Comparison of ENCODE assay signal across 1 cellular context in the genomic region with DNA sequence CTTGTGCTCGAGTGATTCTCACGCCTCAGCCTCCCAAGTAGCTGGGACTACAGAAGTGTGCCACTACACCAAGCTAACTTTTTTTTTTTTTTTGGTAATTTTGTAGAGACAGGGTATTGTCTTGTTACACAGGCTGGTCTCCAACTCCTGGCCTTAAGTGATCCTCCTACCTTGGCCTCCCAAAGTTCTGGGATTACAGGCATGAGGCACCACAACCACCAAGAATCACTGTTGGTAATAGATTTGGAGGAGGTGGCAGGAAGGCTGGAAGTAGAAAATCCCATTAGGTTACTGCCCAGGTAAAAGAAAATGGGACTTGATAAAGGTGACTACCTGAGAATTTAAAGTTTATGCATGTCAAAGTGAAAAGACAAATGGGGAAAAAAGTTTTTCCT.
A peak's percentile ranks its signal among the peaks of the same experiment; 100 is the strongest.
TF ChIP-seq lines count a peak whose summit lies in the region.

No MANE protein-coding gene starts in this region.

TF ChIP-seq in A549, 52 proteins besides CTCF, POLR2A, EP300 and RAD21:
- TF ChIP-seq FOSB (CRISPR knock-in tag; IDR thresholded peaks at IDR 0.05) (peak; percentile 36; the same call in 1 of the 2 replicates), PHF8 (IDR thresholded peaks at IDR 0.05; ENCODE audit: borderline replicate concordance, low read depth) (no peak), FOSL2 (IDR thresholded peaks at IDR 0.05) (no peak), FOSL2 (CRISPR knock-in tag; IDR thresholded peaks at IDR 0.05) (peak; percentile 74)
